ENCODE assay signal across 28 cellular contexts in genomic region chr22:48453171-48453570, GRCh38.
"Had no signal": no experiment of that assay in that cellular context is flagged by ENCODE, and none has a peak within 500 bp of the region (broad histone marks: within the 10 kb centered on the region; RNA-seq: fewer than 3 reads in every experiment).

No MANE protein-coding gene starts in this region.

- DNase-seq: activated B cell treated with CpG ODN at 0.5 μM for 24 hours; activated CD4-positive, alpha-beta T cell treated with anti-CD3 and anti-CD28 coated beads for 48 hours; activated CD4-positive, alpha-beta T cell treated with anti-CD3 and anti-CD28 coated beads, Interleukin-2, amount 50 U/mL, for 1 hour; activated CD4-positive, alpha-beta T cell treated with anti-CD3 and anti-CD28 coated beads, Interleukin-2, amount 50 U/mL, for 48 hours; activated CD8-positive, alpha-beta memory T cell treated with anti-CD3 and anti-CD28 coated beads for 24 hours; activated CD8-positive, alpha-beta T cell treated with anti-CD3 and anti-CD28 coated beads for 36 hours; activated gamma-delta T cell; activated naive CD4-positive, alpha-beta T cell; activated naive CD4-positive, alpha-beta T cell treated with anti-CD3 and anti-CD28 coated beads, Interleukin-2, amount 10 ng/mL, durations not matched to agents 7 days and 5 days; activated naive CD8-positive, alpha-beta T cell treated with anti-CD3 and anti-CD28 coated beads, Interleukin-2, amount 10 ng/mL, durations not matched to agents 7 days and 5 days; activated T-cell treated with anti-CD3 and anti-CD28 coated beads, Interleukin-2, amount 50 U/mL, for 4 hours; brain microvascular endothelial cell; dorsolateral prefrontal cortex; effector CD4-positive, alpha-beta T cell; effector memory CD8-positive, alpha-beta T cell; erythroblast; foreskin keratinocyte; gastrocnemius medialis; glutamatergic neuron; heart left ventricle; T-cell; T1000; WERI-Rb-1 had no signal

- H3K27me3 ChIP-seq: brain microvascular endothelial cell, foreskin keratinocyte, gastrocnemius medialis had no signal

- H3K27ac ChIP-seq: brain microvascular endothelial cell, coronary artery, dorsolateral prefrontal cortex, esophagus muscularis mucosa, foreskin keratinocyte, gastrocnemius medialis, heart left ventricle, WERI-Rb-1 had no signal

- H3K9me3 ChIP-seq: esophagus muscularis mucosa, gastrocnemius medialis, heart left ventricle had no signal

- H3K4me3 ChIP-seq: coronary artery, dorsolateral prefrontal cortex, esophagus muscularis mucosa, gastrocnemius medialis, heart left ventricle had no signal

- H3K36me3 ChIP-seq: brain microvascular endothelial cell, esophagus muscularis mucosa, gastrocnemius medialis, heart left ventricle, WERI-Rb-1 had no signal

- ATAC-seq: activated CD4-positive, CD25-positive, alpha-beta regulatory T cell treated with anti-CD3 and anti-CD28 coated beads, Interleukin-2, amount 50 U/mL, for 24 hours; activated CD8-positive, alpha-beta T cell treated with anti-CD3 and anti-CD28 coated beads for 36 hours; activated naive CD4-positive, alpha-beta T cell treated with anti-CD3 and anti-CD28 coated beads, Interleukin-2, amount 50 U/mL, for 72 hours; activated T-cell treated with anti-CD3 and anti-CD28 coated beads, Interleukin-2, amount 50 U/mL, for 4 hours; activated T-helper 17 cell treated with anti-CD3 and anti-CD28 coated beads, Interleukin-2, amount 50 U/mL, for 72 hours; effector memory CD8-positive, alpha-beta T cell; foreskin keratinocyte; gastrocnemius medialis; heart left ventricle; T-cell had no signal

- H3K4me1 ChIP-seq: esophagus muscularis mucosa, foreskin keratinocyte, heart left ventricle had no signal
